Comparison of ENCODE assay signal across 13 cellular contexts in genomic region chr15:63013052-63013808, GRCh38. TPM values are rescaled to one million over a fixed set of nuclear protein-coding genes. Genes with fewer than 3 reads are reported as not detected.
A peak's percentile ranks its signal among the peaks of the same experiment; 100 is the strongest.
DNase-seq lines count a peak whose midpoint lies in the region; ATAC-seq, FAIRE-seq and TF ChIP-seq lines count a peak whose summit lies in the region.
"Had no signal": no experiment of that assay in that cellular context is flagged by ENCODE, and none has a peak within 500 bp of the region (broad histone marks: within the 10 kb centered on the region; RNA-seq: fewer than 3 reads in every experiment).

No MANE protein-coding gene starts in this region.

- FAIRE-seq in astrocyte (lab: Jason Lieb, UNC) = no peak

- peak overlapping the region; percentile 27 for H3K4me3 ChIP-seq in astrocyte (ENCODE audit: insufficient read depth, low read depth, low read length)
- H3K4me3 ChIP-seq: left lung, skin epidermis had no signal

- no peaks in the 10 kb centered on the region for H3K27me3 Mint-ChIP-seq in astrocyte (ENCODE audit: low read depth, unreplicated experiment)

- H3K27ac ChIP-seq in astrocyte (ENCODE audit: low read depth, low read length) = peak overlapping the region; percentile 83
- H3K27ac ChIP-seq: left lung had no signal

- peak overlapping the region; percentile 61 for H2AFZ ChIP-seq in astrocyte (ENCODE audit: low read depth, low read length)

- ATAC-seq in Right ventricle myocardium superior (ENCODE audit: poor library complexity) = peak; percentile 32
- ATAC-seq: left lung had no signal

- H3K9me3 ChIP-seq in astrocyte (ENCODE audit: insufficient read depth, low read depth, low read length) = no peaks in the 10 kb centered on the region
- H3K9me3 ChIP-seq: left lung had no signal

- DNase-seq in DMS53 (lab: John Stamatoyannopoulos, UW) (peak; percentile 25), DMS53 treated with DMSO at 0.1 percent for 48 hours (lab: John Stamatoyannopoulos, UW; ENCODE audit: unreplicated experiment) (no peak), astrocyte (ENCODE audit: low read depth) (peak; percentile 81), Right ventricle myocardium superior (no peak), smooth muscle cell of the brain vasculature (ENCODE audit: low read depth, low spot score) (peak; percentile 73), DMS79 treated with DMSO at 0.1 percent for 48 hours (lab: John Stamatoyannopoulos, UW) (no peak), OCI-M1 (lab: John Stamatoyannopoulos, UW) (no peak), SKM-1 treated with dmso at 0.1 percent for 144 hours (lab: John Stamatoyannopoulos, UW; ENCODE audit: unreplicated experiment) (no peak)
- DNase-seq: 8988T; effector memory CD4-positive, alpha-beta T cell; left lung; NCI-H510A had no signal

- H3K79me2 ChIP-seq in astrocyte (ENCODE audit: insufficient read depth, low read length) = no peaks in the 10 kb centered on the region

- H3K36me3 Mint-ChIP-seq in astrocyte (ENCODE audit: low read depth, unreplicated experiment) = no peaks in the 10 kb centered on the region

- H3K4me1 ChIP-seq in astrocyte (ENCODE audit: insufficient read depth, low read length) = peaks cover 33% of the 10 kb centered on the region

- H3K36me3 ChIP-seq in astrocyte (ENCODE audit: insufficient read depth, low read length) = no peaks in the 10 kb centered on the region
- H3K36me3 ChIP-seq: left lung had no signal

- H3K4me2 ChIP-seq in astrocyte (ENCODE audit: low read length) = peak overlapping the region; percentile 82

- TF ChIP-seq CTCF in astrocyte (IDR thresholded peaks at IDR 0.05; ENCODE audit: insufficient read depth, low read depth, low read length) = no peak

- peaks cover 31% of the 10 kb centered on the region for H3K4me1 Mint-ChIP-seq in astrocyte (ENCODE audit: low read depth, unreplicated experiment)

- peak overlapping the region; percentile 16 for H3K4me3 Mint-ChIP-seq in astrocyte (ENCODE audit: unreplicated experiment)

- no peaks in the 10 kb centered on the region for H3K27me3 ChIP-seq in astrocyte (ENCODE audit: insufficient read depth, low read length)
- H3K27me3 ChIP-seq: left lung had no signal

- H3K9ac ChIP-seq in astrocyte (ENCODE audit: low read length) = peak overlapping the region; percentile 70

- H3K9me3 Mint-ChIP-seq in astrocyte (ENCODE audit: unreplicated experiment) = peaks cover 6% of the 10 kb centered on the region

- no peaks in the 10 kb centered on the region for H4K20me1 ChIP-seq in astrocyte (ENCODE audit: insufficient read depth, low read length)

- intact Hi-C loops in Right ventricle myocardium superior (cut with DNase I) = no loop called here

- peak overlapping the region; percentile 96 for H3K27ac Mint-ChIP-seq in astrocyte (ENCODE audit: unreplicated experiment)

RNA-seq across cellular contexts. Expression of gene TPM1, which starts 29.3 kb away (rescaled TPM):
- total RNA-seq in astrocyte = 2,922 and 3,062 TPM in 2 replicates
- 12,703 TPM for total RNA-seq in Right ventricle myocardium superior

Comparison
In these comparisons a context has a peak if more than half of its experiments do, and no peak if none do; other contexts are left out.
1. DNase-seq: peak in DMS53 (single experiment), astrocyte (single experiment) and smooth muscle cell of the brain vasculature (single experiment); none in DMS53 treated with DMSO at 0.1 percent for 48 hours (single experiment), Right ventricle myocardium superior (single experiment), DMS79 treated with DMSO at 0.1 percent for 48 hours (single experiment), OCI-M1 (single experiment) and SKM-1 treated with dmso at 0.1 percent for 144 hours (single experiment).